8 cellular contexts compared by ENCODE assay signal in genomic region chr9:97982719-97983523, GRCh38. TPM values are rescaled to one million over a fixed set of nuclear protein-coding genes. Genes with fewer than 3 reads are reported as not detected.
DNase-seq lines count a peak whose midpoint lies in the region; ATAC-seq and TF ChIP-seq lines count a peak whose summit lies in the region.

Gene ANP32B, plus strand, starts transcription at chr9:97983341. Its CDS starts 215 bp downstream, at chr9:97983556.

- H3K27me3 ChIP-seq in CD4-positive, CD25-positive, alpha-beta regulatory T cell (ENCODE audit: control insufficient read depth, insufficient read depth, low read length), result no peaks in the 10 kb centered on the region
- H3K27me3 ChIP-seq in duodenal mucosa (ENCODE audit: control insufficient read depth in 1 of 2, insufficient read depth in 2 of 2, low read length in 2 of 2), result no peaks in the 10 kb centered on the region
- H3K27me3 ChIP-seq in lower lobe of right lung (ENCODE audit: low read depth), result no peaks in the 10 kb centered on the region

- peak within 1 kb of the TSS; percentile 86 to 94 (median 90) for H3K4me3 Mint-ChIP-seq in CD4-positive, CD25-positive, alpha-beta regulatory T cell
- H3K4me3 Mint-ChIP-seq in activated CD4-positive, alpha-beta memory T cell treated with anti-CD3 and anti-CD28 coated beads, Interleukin-2, amount 10 ng/mL, durations not matched to agents 7 days and 5 days, result peak within 1 kb of the TSS; percentile 82

- peak; percentile 85 to 90 for ATAC-seq in CD4-positive, CD25-positive, alpha-beta regulatory T cell (ENCODE audit: low read depth in 2 of 2)
- ATAC-seq in GM19351 (IDR thresholded peaks at IDR 0.05; ENCODE audit: unreplicated experiment) (peak; percentile 69), HG03520 (IDR thresholded peaks at IDR 0.05; ENCODE audit: unreplicated experiment) (peak; percentile 57), lower lobe of right lung (peak; percentile 94 to 96)

- no peaks in the 10 kb centered on the region for H3K36me3 ChIP-seq in CD4-positive, CD25-positive, alpha-beta regulatory T cell (ENCODE audit: control insufficient read depth, insufficient read depth, low read length)
- H3K36me3 ChIP-seq in duodenal mucosa (ENCODE audit: control insufficient read depth in 1 of 2, insufficient read depth in 2 of 2, low read length in 2 of 2) (no peaks in the 10 kb centered on the region), lower lobe of right lung (no peaks in the 10 kb centered on the region)

- H3K36me3 Mint-ChIP-seq in CD4-positive, CD25-positive, alpha-beta regulatory T cell, result no peaks in the 10 kb centered on the region
- H3K36me3 Mint-ChIP-seq in activated CD4-positive, alpha-beta memory T cell treated with anti-CD3 and anti-CD28 coated beads, Interleukin-2, amount 10 ng/mL, durations not matched to agents 7 days and 5 days (ENCODE audit: low read depth), result peaks cover 12% of the 10 kb centered on the region

- H3K27me3 Mint-ChIP-seq in CD4-positive, CD25-positive, alpha-beta regulatory T cell, result peaks cover 4% of the 10 kb centered on the region
- H3K27me3 Mint-ChIP-seq in activated CD4-positive, alpha-beta memory T cell treated with anti-CD3 and anti-CD28 coated beads, Interleukin-2, amount 10 ng/mL, durations not matched to agents 7 days and 5 days, result no peaks in the 10 kb centered on the region

- H3K9ac ChIP-seq in duodenal mucosa (ENCODE audit: low read depth in 1 of 2, low read length in 2 of 2), result peak within 1 kb of the TSS; percentile 85 to 87

- intact Hi-C loops in lower lobe of right lung (cut with DNase I), result no loop called here

- H3K4me3 ChIP-seq in CD4-positive, CD25-positive, alpha-beta regulatory T cell (ENCODE audit: low read depth, low read length), result peak within 1 kb of the TSS; percentile 55
- H3K4me3 ChIP-seq in duodenal mucosa (ENCODE audit: low read depth in 1 of 2, low read length in 2 of 2) (peak within 1 kb of the TSS; percentile 79 to 82), lower lobe of right lung (peak within 1 kb of the TSS; percentile 76)

- peak within 1 kb of the TSS; percentile 87 for H3K27ac ChIP-seq in CD4-positive, CD25-positive, alpha-beta regulatory T cell (ENCODE audit: insufficient read depth, low read length, poor library complexity, severe bottlenecking)
- H3K27ac ChIP-seq in duodenal mucosa (ENCODE audit: low read depth, low read length), result peak within 1 kb of the TSS; percentile 98
- peak within 1 kb of the TSS; percentile 98 for H3K27ac ChIP-seq in lower lobe of right lung

- peaks cover 27 to 55% (median 44%) of the 10 kb centered on the region in 4 donors for H3K4me1 Mint-ChIP-seq in CD4-positive, CD25-positive, alpha-beta regulatory T cell
- H3K4me1 Mint-ChIP-seq in activated CD4-positive, alpha-beta memory T cell treated with anti-CD3 and anti-CD28 coated beads, Interleukin-2, amount 10 ng/mL, durations not matched to agents 7 days and 5 days, result peaks cover 45% of the 10 kb centered on the region

- DNase-seq in CD4-positive, CD25-positive, alpha-beta regulatory T cell, result peak; percentile 90 to 95 (median 93)
- DNase-seq in NCI-H82 (lab: John Stamatoyannopoulos, UW) (peak; percentile 91), lower lobe of right lung (peak; percentile 95)
- peak; percentile 95 for DNase-seq in activated CD4-positive, alpha-beta memory T cell treated with anti-CD3 and anti-CD28 coated beads, Interleukin-2, amount 10 ng/mL, durations not matched to agents 7 days and 5 days
- peak; percentile 85 to 94 (median 91) for DNase-seq in stimulated activated CD4-positive, alpha-beta T cell treated with anti-CD3 and anti-CD28 coated beads, TNF-alpha, amount 100 ng/mL, for 1 hour (ENCODE audit: low read depth in 3 of 3, low spot score in 1 of 3)

- H3K9me3 ChIP-seq in CD4-positive, CD25-positive, alpha-beta regulatory T cell (ENCODE audit: control insufficient read depth in 2 of 2, low read length in 2 of 2), result no peaks in the 10 kb centered on the region
- H3K9me3 ChIP-seq in duodenal mucosa (ENCODE audit: control insufficient read depth in 1 of 2, low read length in 2 of 2) (no peaks in the 10 kb centered on the region), lower lobe of right lung (no peaks in the 10 kb centered on the region)

- H3K4me1 ChIP-seq in CD4-positive, CD25-positive, alpha-beta regulatory T cell (ENCODE audit: control insufficient read depth, insufficient read depth, low read length, poor library complexity, severe bottlenecking), result peaks cover 39% of the 10 kb centered on the region
- H3K4me1 ChIP-seq in duodenal mucosa (ENCODE audit: control insufficient read depth in 1 of 2, insufficient read depth in 2 of 2, low read length in 2 of 2), result peaks cover 18 to 26% of the 10 kb centered on the region in 2 donors
- peaks cover 27% of the 10 kb centered on the region for H3K4me1 ChIP-seq in lower lobe of right lung

- TF ChIP-seq CTCF in lower lobe of right lung (IDR thresholded peaks at IDR 0.05), result peak; percentile 80

- peak within 1 kb of the TSS; percentile 80 to 91 (median 83) for H3K27ac Mint-ChIP-seq in CD4-positive, CD25-positive, alpha-beta regulatory T cell
- H3K27ac Mint-ChIP-seq in activated CD4-positive, alpha-beta memory T cell treated with anti-CD3 and anti-CD28 coated beads, Interleukin-2, amount 10 ng/mL, durations not matched to agents 7 days and 5 days, result peak within 1 kb of the TSS; percentile 88

- CTCF ChIA-PET in activated CD4-positive, alpha-beta memory T cell treated with anti-CD3 and anti-CD28 coated beads, Interleukin-2, amount 10 ng/mL, durations not matched to agents 7 days and 5 days (lab: Charles Lee), result interaction anchor here (0.6 to 8.6 kb wide), 20 partner anchors 10 to 136 kb away, joined by 3 to 88 read pairs (median 3); partner anchors contain the start of genes TRIM14 and TRMO

- POLR2A ChIA-PET in activated CD4-positive, alpha-beta memory T cell treated with anti-CD3 and anti-CD28 coated beads, Interleukin-2, amount 10 ng/mL, durations not matched to agents 7 days and 5 days (lab: Charles Lee), result interaction anchor here (0.6 to 13.8 kb wide), 44 partner anchors 10 to 1240 kb away, joined by 3 to 180 read pairs (median 4); partner anchors contain the start of genes FOXE1, HEMGN, NANS and NCBP1

- no peaks in the 10 kb centered on the region for H3K9me3 Mint-ChIP-seq in CD4-positive, CD25-positive, alpha-beta regulatory T cell
- H3K9me3 Mint-ChIP-seq in activated CD4-positive, alpha-beta memory T cell treated with anti-CD3 and anti-CD28 coated beads, Interleukin-2, amount 10 ng/mL, durations not matched to agents 7 days and 5 days, result no peaks in the 10 kb centered on the region

RNA-seq across cellular contexts. Expression of gene ANP32B, which starts in this region (rescaled TPM):
- total RNA-seq in CD4-positive, CD25-positive, alpha-beta regulatory T cell, result 188 TPM
- polyA plus RNA-seq in CD4-positive, CD25-positive, alpha-beta regulatory T cell, result 100 to 1,000 TPM in 1 of 4 donors, 10 to 100 TPM in 3; 83.6 to 101 (median 89.6) TPM
- 100 to 1,000 TPM; 317 to 335 TPM for total RNA-seq in activated CD4-positive, alpha-beta memory T cell treated with anti-CD3 and anti-CD28 coated beads, Interleukin-2, amount 10 ng/mL, durations not matched to agents 7 days and 5 days
- total RNA-seq in lower lobe of right lung, result 120 TPM

Comparison
In these comparisons a context has a peak if more than half of its experiments do, and no peak if none do; other contexts are left out.
1. Peak in every context shown above with its lines: DNase-seq, ATAC-seq, H3K4me3 ChIP-seq and H3K27ac ChIP-seq.